In genomic region chr5:95360667-95361066, GRCh38 we compare ENCODE assay signal across 13 cellular contexts. TPM values are rescaled to one million over a fixed set of nuclear protein-coding genes. Genes with fewer than 3 reads are reported as not detected.
"Had no signal": no experiment of that assay in that cellular context is flagged by ENCODE, and none has a peak within 500 bp of the region (broad histone marks: within the 10 kb centered on the region; RNA-seq: fewer than 3 reads in every experiment).

No MANE protein-coding gene starts in this region.

RNA-seq across cellular contexts. Expression of gene FAM81B, which starts 30.5 kb away (rescaled TPM):
- total RNA-seq: left colon; left lobe of liver; liver; lower leg skin; lung microvascular endothelial cell; mammary epithelial cell; mesenteric fat pad; mucosa of descending colon; mucosa of gallbladder; myocyte; naive thymus-derived CD4-positive, alpha-beta T cell; naive thymus-derived CD8-positive, alpha-beta T cell had no signal
- polyA plus RNA-seq: keratinocyte; liver; mammary epithelial cell; naive thymus-derived CD4-positive, alpha-beta T cell; naive thymus-derived CD8-positive, alpha-beta T cell had no signal
